In the genomic region with DNA sequence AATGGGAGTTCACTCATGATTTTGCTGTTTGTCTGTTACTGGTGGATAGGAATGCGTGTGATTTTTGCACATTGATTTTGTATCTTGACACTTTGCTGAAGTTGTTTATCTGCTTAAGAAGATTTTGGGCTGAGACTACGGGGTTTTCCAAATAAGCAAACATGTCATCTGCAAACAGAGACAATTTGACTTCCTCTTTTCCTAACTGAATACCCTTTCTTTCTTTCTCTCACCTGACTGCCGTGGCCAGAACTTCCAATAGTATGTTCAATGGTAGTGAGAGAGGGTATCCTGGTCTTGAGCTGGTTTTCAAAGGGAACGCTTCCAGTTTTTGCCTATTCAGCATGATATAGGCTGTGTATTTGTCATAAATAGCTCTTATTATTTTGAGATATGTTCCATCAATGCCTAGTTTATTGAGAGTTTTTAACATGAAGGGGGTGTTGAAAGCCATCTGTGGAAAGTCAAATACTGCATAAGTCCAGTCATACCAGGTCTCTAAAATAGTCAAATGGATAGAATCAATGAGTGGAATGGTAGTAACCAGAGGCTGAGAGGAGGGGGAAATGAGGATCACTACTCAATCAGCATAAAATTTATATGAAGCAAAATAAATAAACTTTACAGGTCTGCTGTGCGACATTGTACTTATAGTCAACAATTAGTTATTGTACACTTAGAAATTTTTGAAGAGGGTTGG, we compare ENCODE assay signal across 20 cellular contexts.
A peak's percentile ranks its signal among the peaks of the same experiment; 100 is the strongest.
DNase-seq lines count a peak whose midpoint lies in the region; ATAC-seq, FAIRE-seq and TF ChIP-seq lines count a peak whose summit lies in the region.
"Had no signal": no experiment of that assay in that cellular context is flagged by ENCODE, and none has a peak within 500 bp of the region (broad histone marks: within the 10 kb centered on the region; RNA-seq: fewer than 3 reads in every experiment).

No MANE protein-coding gene starts in this region.

- H3K9ac ChIP-seq in GM12878 (ENCODE audit: control insufficient read depth, insufficient read depth, low read length) = no peak overlapping the region
- H3K9ac ChIP-seq: BLaER1 had no signal

- DNase-seq in GM12865 (ENCODE audit: low read depth) (peak; percentile 6), OCI-M1 (lab: John Stamatoyannopoulos, UW) (peak; percentile 75), GM12878 (ENCODE audit: low read depth, low spot score) (no peak), mucosa of descending colon (no peak), MCF 10A (ENCODE audit: unreplicated experiment) (no peak)
- no peak for DNase-seq in activated naive CD4-positive, alpha-beta T cell treated with anti-CD3 and anti-CD28 coated beads, Interleukin-2, amount 10 ng/mL, durations not matched to agents 7 days and 5 days
- DNase-seq: Caco-2; CD4-positive, CD25-positive, alpha-beta regulatory T cell; CD8-positive, alpha-beta T cell; DMS153; EL; GDM1; GOT3; HCEC 1CT had no signal

- no peaks in the 10 kb centered on the region for H3K4me1 ChIP-seq in GM12878 (ENCODE audit: control insufficient read depth, insufficient read depth, low read length)
- no peaks in the 10 kb centered on the region for H3K4me1 ChIP-seq in mucosa of descending colon (ENCODE audit: low read depth)
- H3K4me1 ChIP-seq: BLaER1, Caco-2 had no signal

- no peaks in the 10 kb centered on the region for H3K79me2 ChIP-seq in GM12878 (ENCODE audit: control insufficient read depth, insufficient read depth, low read length)

- H3K27ac ChIP-seq in GM12878 (ENCODE audit: control insufficient read depth, insufficient read depth) = no peak overlapping the region
- H3K27ac ChIP-seq: 22Rv1, BLaER1, C4-2B had no signal

- CTCF ChIA-PET in GM12878 (lab: Yijun Ruan, JAX) (no interaction called here), MCF 10A (lab: Yijun Ruan, JAX) (no interaction called here)
- CTCF ChIA-PET in activated naive CD4-positive, alpha-beta T cell treated with anti-CD3 and anti-CD28 coated beads, Interleukin-2, amount 10 ng/mL, durations not matched to agents 7 days and 5 days (lab: Charles Lee) = no interaction called here

- H3K36me3 ChIP-seq in GM12878 (ENCODE audit: control insufficient read depth in 2 of 2, insufficient read depth in 2 of 2, low read length in 1 of 2) = no peaks in the 10 kb centered on the region
- H3K36me3 ChIP-seq in mucosa of descending colon (ENCODE audit: low read depth) = no peaks in the 10 kb centered on the region
- H3K36me3 ChIP-seq: BLaER1 had no signal

- no peak overlapping the region for H3K4me2 ChIP-seq in GM12878 (ENCODE audit: control insufficient read depth, insufficient read depth)
- H3K4me2 ChIP-seq: BLaER1 had no signal

- 29% methylated on average over 5 of the region's 5 CpGs for WGBS in GM12878 (ENCODE audit: insufficient coverage, insufficient replicate concordance, low lambda C conversion rate, missing lambda C conversion rate)

- H3K9me3 ChIP-seq in GM12878 (replicated peaks; ENCODE audit: control insufficient read depth, insufficient read depth, low read length) = no peaks in the 10 kb centered on the region; the same call in 2 of the 3 replicates
- peaks cover 19% of the 10 kb centered on the region for H3K9me3 ChIP-seq in mucosa of descending colon
- H3K9me3 ChIP-seq: BLaER1, Caco-2 had no signal

- intact Hi-C loops in GM12878 (cut with micrococcal nuclease; ENCODE audit: unreplicated experiment) = no loop called here
- intact Hi-C loops in mucosa of descending colon (cut with DNase I, micrococcal nuclease) = no loop called here
- intact Hi-C loops in MCF 10A (cut with micrococcal nuclease) = no loop called here

- no peak for ATAC-seq in GM12878
- ATAC-seq in mucosa of descending colon = no peak
- ATAC-seq: CD8-positive, alpha-beta T cell had no signal

- H3K27me3 Mint-ChIP-seq in activated naive CD4-positive, alpha-beta T cell treated with anti-CD3 and anti-CD28 coated beads, Interleukin-2, amount 10 ng/mL, durations not matched to agents 7 days and 5 days = no peaks in the 10 kb centered on the region
- no peaks in the 10 kb centered on the region for H3K27me3 Mint-ChIP-seq in MCF 10A (ENCODE audit: insufficient read depth, unreplicated experiment)
- H3K27me3 Mint-ChIP-seq: B cell; CD4-positive, CD25-positive, alpha-beta regulatory T cell had no signal

- H3K4me3 ChIP-seq in GM12865 (ENCODE audit: low read depth, low read length) (no peak overlapping the region), GM12878 (no peak overlapping the region), mucosa of descending colon (no peak overlapping the region)
- H3K4me3 ChIP-seq: BLaER1 had no signal

- H3K27ac Mint-ChIP-seq in activated naive CD4-positive, alpha-beta T cell treated with anti-CD3 and anti-CD28 coated beads, Interleukin-2, amount 10 ng/mL, durations not matched to agents 7 days and 5 days = no peak overlapping the region
- H3K27ac Mint-ChIP-seq in MCF 10A (ENCODE audit: low read depth, unreplicated experiment) = no peak overlapping the region
- H3K27ac Mint-ChIP-seq: B cell; CD8-positive, alpha-beta T cell had no signal

- RAD21 ChIA-PET in GM12878 (lab: Charles Lee; ENCODE audit: unreplicated experiment) = no interaction called here

- H2AFZ ChIP-seq in GM12878 (ENCODE audit: control insufficient read depth, low read depth, low read length) = no peak overlapping the region; the same call in 1 of the 2 replicates

- no peaks in the 10 kb centered on the region for H3K4me1 Mint-ChIP-seq in activated naive CD4-positive, alpha-beta T cell treated with anti-CD3 and anti-CD28 coated beads, Interleukin-2, amount 10 ng/mL, durations not matched to agents 7 days and 5 days
- peaks cover 12% of the 10 kb centered on the region for H3K4me1 Mint-ChIP-seq in MCF 10A (ENCODE audit: insufficient read depth, unreplicated experiment)
- H3K4me1 Mint-ChIP-seq: B cell; CD4-positive, CD25-positive, alpha-beta regulatory T cell had no signal

- no peaks in the 10 kb centered on the region for H3K36me3 Mint-ChIP-seq in activated naive CD4-positive, alpha-beta T cell treated with anti-CD3 and anti-CD28 coated beads, Interleukin-2, amount 10 ng/mL, durations not matched to agents 7 days and 5 days
- no peaks in the 10 kb centered on the region for H3K36me3 Mint-ChIP-seq in MCF 10A (ENCODE audit: insufficient read depth, unreplicated experiment)
- H3K36me3 Mint-ChIP-seq: CD4-positive, CD25-positive, alpha-beta regulatory T cell; CD8-positive, alpha-beta T cell had no signal

- BruUV-seq in GM12878 (replicated peaks; lab: Mats Ljungman, UMichigan) (no TSS peak), MCF 10A (replicated peaks; lab: Mats Ljungman, UMichigan) (no TSS peak)

- TF ChIP-seq CTCF in GM12865 (IDR thresholded peaks at IDR 0.05; ENCODE audit: insufficient read depth, low read depth, low read length, missing control alignments) = no peak
- TF ChIP-seq CTCF in GM12878 (IDR thresholded peaks at IDR 0.05 in 2 of 3, conservative IDR thresholded peaks at IDR 0.05 in 1 of 3; ENCODE audit: control insufficient read depth in 2 of 3, extremely low read depth in 1 of 3, insufficient read depth in 1 of 3, low read depth in 3 of 3, low read length in 3 of 3) = no peak
- no peak for TF ChIP-seq CTCF in mucosa of descending colon (IDR thresholded peaks at IDR 0.05)
- TF ChIP-seq CTCF in MCF 10A (IDR thresholded peaks at IDR 0.05; ENCODE audit: unreplicated experiment) = no peak

- FAIRE-seq in GM12878 (lab: Jason Lieb, UNC) = no peak
- FAIRE-seq: A204.1, H54 had no signal

- no peak for TF ChIP-seq POLR2A in GM12878 (IDR thresholded peaks at IDR 0.05; ENCODE audit: low read depth, low read length)

- H3K4me3 Mint-ChIP-seq in activated naive CD4-positive, alpha-beta T cell treated with anti-CD3 and anti-CD28 coated beads, Interleukin-2, amount 10 ng/mL, durations not matched to agents 7 days and 5 days = no peak overlapping the region
- H3K4me3 Mint-ChIP-seq in MCF 10A (ENCODE audit: unreplicated experiment) = no peak overlapping the region
- H3K4me3 Mint-ChIP-seq: B cell; CD4-positive, CD25-positive, alpha-beta regulatory T cell; CD8-positive, alpha-beta T cell had no signal

- no peaks in the 10 kb centered on the region for H4K20me1 ChIP-seq in GM12878 (ENCODE audit: control insufficient read depth, insufficient read depth)
- H4K20me1 ChIP-seq: BLaER1 had no signal

- SMC1A ChIA-PET in GM12878 (lab: Charles Lee; ENCODE audit: uncharacterized antibody, unreplicated experiment) = interaction anchor here (0.6 to 1.5 kb wide), 5 partner anchors 10 to 75 kb away, joined by 3 to 4 read pairs (median 3); no protein-coding TSS in a partner anchor

- in situ Hi-C loops in GM12878 (cut with MboI) = no loop called here

- H3K9me3 Mint-ChIP-seq in activated naive CD4-positive, alpha-beta T cell treated with anti-CD3 and anti-CD28 coated beads, Interleukin-2, amount 10 ng/mL, durations not matched to agents 7 days and 5 days = peaks cover 22% of the 10 kb centered on the region
- H3K9me3 Mint-ChIP-seq in MCF 10A (ENCODE audit: unreplicated experiment) = no peaks in the 10 kb centered on the region

- no peak for TF ChIP-seq EP300 in GM12878 (IDR thresholded peaks at IDR 0.05; ENCODE audit: borderline replicate concordance in 1 of 2, control insufficient read depth in 1 of 2, low read depth in 2 of 2, low read length in 2 of 2)

- POLR2A ChIA-PET in GM12878 (lab: Charles Lee) (no interaction called here), MCF 10A (lab: Yijun Ruan, JAX) (no interaction called here)

- TF ChIP-seq RAD21 in GM12878 (IDR thresholded peaks at IDR 0.05; ENCODE audit: insufficient read depth, low read depth, low read length) = no peak

- no peaks in the 10 kb centered on the region for H3K27me3 ChIP-seq in GM12878 (replicated peaks in 1 of 2; ENCODE audit: control insufficient read depth in 2 of 2, insufficient read depth in 2 of 2, low read length in 1 of 2)
- H3K27me3 ChIP-seq: BLaER1 had no signal

TF ChIP-seq in GM12878, 131 proteins besides CTCF, POLR2A, EP300 and RAD21 (continues in another document):
- TF ChIP-seq MYB (IDR thresholded peaks at IDR 0.05; ENCODE audit: borderline replicate concordance, low read depth, low read length) (no peak), POLR2AphosphoS2 (IDR thresholded peaks at IDR 0.05; ENCODE audit: low read depth, low read length) (no peak), CHD2 (IDR thresholded peaks at IDR 0.05; ENCODE audit: borderline replicate concordance, low read depth, low read length) (no peak), TARDBP (IDR thresholded peaks at IDR 0.05; ENCODE audit: borderline replicate concordance) (no peak), JUNB (IDR thresholded peaks at IDR 0.05) (peak; percentile 63; the same call in 1 of the 2 replicates), EGR1 (IDR thresholded peaks at IDR 0.05; ENCODE audit: borderline replicate concordance in 1 of 2, low read depth in 2 of 2, low read length in 2 of 2) (no peak), RCOR1 (conservative IDR thresholded peaks at IDR 0.05; ENCODE audit: low read depth, low read length) (no peak), NFIC (IDR thresholded peaks at IDR 0.05; ENCODE audit: low read depth, low read length) (0 out of 2 replicates have a peak, but pooled peaks have one; percentile 35), YBX1 (IDR thresholded peaks at IDR 0.05) (no peak)

Comparison
In these comparisons a context has a peak if more than half of its experiments do, and no peak if none do; other contexts are left out.
1. DNase-seq: peak in GM12865 (single experiment) and OCI-M1 (single experiment); none in GM12878 (single experiment), activated naive CD4-positive, alpha-beta T cell treated with anti-CD3 and anti-CD28 coated beads, Interleukin-2, amount 10 ng/mL, durations not matched to agents 7 days and 5 days (single experiment), mucosa of descending colon (0 of 3) and MCF 10A (single experiment).